33 cellular contexts compared by ENCODE assay signal in genomic region chr12:19282133-19282532, GRCh38.
"Had no signal": no experiment of that assay in that cellular context is flagged by ENCODE, and none has a peak within 500 bp of the region (broad histone marks: within the 10 kb centered on the region; RNA-seq: fewer than 3 reads in every experiment).

No MANE protein-coding gene starts in this region.

- H3K36me3 ChIP-seq: breast epithelium had no signal

- H3K4me3 ChIP-seq: adrenal gland, body of pancreas, breast epithelium had no signal

- H3K27ac ChIP-seq: adrenal gland, body of pancreas, brain microvascular endothelial cell, breast epithelium, WERI-Rb-1 had no signal

- ATAC-seq: activated CD4-positive, alpha-beta T cell treated with anti-CD3 and anti-CD28 coated beads for 36 hours; activated CD4-positive, CD25-positive, alpha-beta regulatory T cell treated with anti-CD3 and anti-CD28 coated beads, Interleukin-2, amount 50 U/mL, for 24 hours; activated CD8-positive, alpha-beta memory T cell treated with anti-CD3 and anti-CD28 coated beads, Interleukin-2, amount 10 ng/mL, durations not matched to agents 7 days and 5 days; activated CD8-positive, alpha-beta T cell treated with anti-CD3 and anti-CD28 coated beads, Interleukin-2, amount 10 ng/mL, durations not matched to agents 7 days and 5 days; activated naive CD4-positive, alpha-beta T cell treated with anti-CD3 and anti-CD28 coated beads, Interleukin-2, amount 50 U/mL, for 72 hours; body of pancreas; WTC11 had no signal

- H3K4me1 ChIP-seq: body of pancreas, breast epithelium had no signal

- H3K9me3 ChIP-seq: adrenal gland, body of pancreas, breast epithelium had no signal

- FAIRE-seq: astrocyte had no signal

- H3K27me3 ChIP-seq: adrenal gland, body of pancreas, brain microvascular endothelial cell, breast epithelium had no signal

- DNase-seq: activated CD4-positive, alpha-beta memory T cell treated with anti-CD3 and anti-CD28 coated beads, Interleukin-2, amount 10 ng/mL, durations not matched to agents 7 days and 5 days; activated CD4-positive, alpha-beta T cell treated with anti-CD3 and anti-CD28 coated beads for 1 hour; activated CD4-positive, alpha-beta T cell treated with anti-CD3 and anti-CD28 coated beads for 36 hours; activated CD4-positive, alpha-beta T cell treated with anti-CD3 and anti-CD28 coated beads for 48 hours; activated CD4-positive, alpha-beta T cell treated with anti-CD3 and anti-CD28 coated beads, Interleukin-2, amount 10 ng/mL, durations not matched to agents 7 days and 5 days; activated CD4-positive, alpha-beta T cell treated with anti-CD3 and anti-CD28 coated beads, Interleukin-2, amount 50 U/mL, for 48 hours; activated CD4-positive, CD25-positive, alpha-beta regulatory T cell; activated CD8-positive, alpha-beta memory T cell treated with anti-CD3 and anti-CD28 coated beads for 24 hours; activated CD8-positive, alpha-beta memory T cell treated with anti-CD3 and anti-CD28 coated beads, Interleukin-2, amount 10 ng/mL, durations not matched to agents 7 days and 5 days; activated CD8-positive, alpha-beta memory T cell treated with anti-CD3 and anti-CD28 coated beads, Interleukin-2, amount 50 U/mL, for 48 hours; activated CD8-positive, alpha-beta T cell treated with anti-CD3 and anti-CD28 coated beads, Interleukin-2, amount 10 ng/mL, durations not matched to agents 7 days and 5 days; activated effector memory CD4-positive, alpha-beta T cell treated with Interleukin-2 at 50 U/mL for 16 hours; activated gamma-delta T cell; activated naive CD4-positive, alpha-beta T cell; activated naive CD4-positive, alpha-beta T cell treated with anti-CD3 and anti-CD28 coated beads for 36 hours; activated naive CD4-positive, alpha-beta T cell treated with anti-CD3 and anti-CD28 coated beads, Interleukin-2, amount 50 U/mL, for 16 hours; activated naive CD8-positive, alpha-beta T cell treated with anti-CD3 and anti-CD28 coated beads for 36 hours; activated T-cell treated with anti-CD3 and anti-CD28 coated beads, Interleukin-2, amount 50 U/mL, for 24 hours; activated T-cell treated with anti-CD3 and anti-CD28 coated beads, Interleukin-2, amount 50 U/mL, for 48 hours; adrenal gland; amniotic stem cell; aorta; body of pancreas; brain microvascular endothelial cell; central memory CD4-positive, alpha-beta T cell; T-helper 2 cell; T-helper 9 cell; WERI-Rb-1 had no signal
